In the genomic region with DNA sequence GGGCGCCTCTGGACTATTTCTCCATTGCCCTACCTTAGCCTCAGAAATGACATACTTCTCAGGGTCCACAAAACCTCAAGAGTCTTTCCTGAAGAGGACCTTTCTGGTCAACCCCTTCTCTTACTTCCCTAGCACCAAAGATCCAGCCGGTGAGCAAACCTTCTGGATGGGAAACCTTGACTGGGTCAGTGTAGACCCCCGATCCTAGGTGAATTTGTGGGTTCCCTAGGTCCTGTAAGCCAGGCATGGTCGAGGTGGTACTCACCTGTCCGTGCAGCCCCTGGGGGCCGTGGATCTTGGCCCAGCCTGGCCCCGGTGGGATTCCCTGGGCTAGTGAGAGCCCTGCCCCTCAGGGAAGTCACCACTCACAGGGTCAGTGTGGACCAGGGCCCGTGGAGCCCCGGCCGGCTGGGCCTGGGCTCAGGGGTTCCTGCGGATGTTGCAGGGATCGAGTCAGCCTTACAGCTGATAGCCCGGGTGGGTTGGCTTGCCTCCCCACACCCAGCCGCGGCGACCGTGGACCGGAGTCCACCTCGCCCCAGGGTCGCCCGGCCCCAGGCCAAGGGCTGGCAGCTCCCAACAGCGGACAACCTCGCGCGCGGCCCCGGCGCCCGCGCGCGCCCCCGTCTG, we compare ENCODE assay signal across 8 cellular contexts. TPM values are rescaled to one million over a fixed set of nuclear protein-coding genes. Genes with fewer than 3 reads are reported as not detected.
DNase-seq lines count a peak whose midpoint lies in the region; ATAC-seq and TF ChIP-seq lines count a peak whose summit lies in the region.

No MANE protein-coding gene starts in this region.

- H3K9me3 ChIP-seq in Panc1 (ENCODE audit: control insufficient read depth, insufficient read depth, low read depth, low read length) (no peaks in the 10 kb centered on the region), neutrophil (no peaks in the 10 kb centered on the region)

- TF ChIP-seq CTCF in Panc1 (IDR thresholded peaks at IDR 0.05) (no peak), neutrophil (IDR thresholded peaks at IDR 0.05) (no peak)

- DNase-seq in Panc1 (ENCODE audit: low read depth, low spot score) (no peak), inferior parietal cortex (ENCODE audit: extremely low spot score) (no peak), NCI-H1092 (lab: John Stamatoyannopoulos, UW) (no peak)
- DNase-seq in activated CD8-positive, alpha-beta memory T cell treated with anti-CD3 and anti-CD28 coated beads for 24 hours: no peak

- peaks cover 13% of the 10 kb centered on the region; the same call in 1 of the 2 replicates for H3K36me3 ChIP-seq in Panc1 (ENCODE audit: control insufficient read depth, insufficient read depth, low read length)
- H3K36me3 ChIP-seq in neutrophil: peaks cover 36% of the 10 kb centered on the region

- H3K4me3 ChIP-seq in Panc1 (ENCODE audit: low read depth in 2 of 2, low read length in 2 of 2) (peak overlapping the region; percentile 98 to 99), neutrophil (ENCODE audit: low read depth in 1 of 2, low read length in 1 of 2) (peak overlapping the region; percentile 83 to 97)

- H3K27me3 ChIP-seq in Panc1 (ENCODE audit: control insufficient read depth, insufficient read depth, low read length) (no peaks in the 10 kb centered on the region), neutrophil (no peaks in the 10 kb centered on the region)

- intact Hi-C loops in Panc1 (cut with micrococcal nuclease; ENCODE audit: unreplicated experiment): no loop called here

- ATAC-seq in GM18520 (IDR thresholded peaks at IDR 0.05; ENCODE audit: unreplicated experiment): peak; percentile 35
- peak; percentile 33 for ATAC-seq in HG02623 (IDR thresholded peaks at IDR 0.05; ENCODE audit: unreplicated experiment)
- ATAC-seq in Panc1: peak; percentile 64
- peak; percentile 47 for ATAC-seq in esophagus mucosa

- in situ Hi-C loops in Panc1 (cut with HindIII; ENCODE audit: low pct_unique_long_range_greater_than_20kb, low sequenced_read_pairs): no loop called here

- CTCF ChIA-PET in Panc1 (lab: Charles Lee): no interaction called here

- H3K4me1 ChIP-seq in Panc1 (ENCODE audit: control insufficient read depth, insufficient read depth, low read length) (peaks cover 8% of the 10 kb centered on the region), neutrophil (ENCODE audit: control insufficient read depth in 1 of 2, insufficient read depth in 1 of 2, low read depth in 1 of 2, low read length in 1 of 2) (peaks cover 69 to 70% of the 10 kb centered on the region in 2 experiments)

- POLR2A ChIA-PET in Panc1 (lab: Charles Lee): interaction anchor here (0.6 to 2.1 kb wide), 2 partner anchors 16 to 52 kb away, joined by 6 to 11 read pairs; a partner anchor contains a TSS

- BruUV-seq in Panc1 (replicated peaks; lab: Mats Ljungman, UMichigan): no TSS peak

- peak overlapping the region; percentile 91 for H3K27ac ChIP-seq in Panc1 (ENCODE audit: low read length)
- H3K27ac ChIP-seq in neutrophil: peak overlapping the region; percentile 97

RNA-seq across cellular contexts. Expression of a gene that starts 0.6 kb away (rescaled TPM):
- total RNA-seq in Panc1 (2021; ENCODE audit: unreplicated experiment): 75.1 TPM
- 90.1 TPM for polyA plus RNA-seq in Panc1 (2012; ENCODE audit: insufficient read length)
- 29.9 TPM for total RNA-seq in esophagus mucosa

RNA-seq across cellular contexts. Expression of a gene that starts 0.7 kb away (rescaled TPM):
- total RNA-seq in Panc1 (2021; ENCODE audit: unreplicated experiment): 36.2 TPM
- 41.8 TPM for polyA plus RNA-seq in Panc1 (2012; ENCODE audit: insufficient read length)
- total RNA-seq in esophagus mucosa: 18.2 TPM

RNA-seq across cellular contexts. Expression of a gene that starts 10.1 kb away (rescaled TPM):
- 19.0 TPM for total RNA-seq in Panc1 (2021; ENCODE audit: unreplicated experiment)
- 29.5 TPM for polyA plus RNA-seq in Panc1 (2012; ENCODE audit: insufficient read length)
- total RNA-seq in esophagus mucosa: 22.6 TPM

RNA-seq across cellular contexts. Expression of a gene that starts 16.4 kb away (rescaled TPM):
- total RNA-seq in Panc1 (2021; ENCODE audit: unreplicated experiment): 8.1 TPM
- polyA plus RNA-seq in Panc1 (2012; ENCODE audit: insufficient read length): 3.1 TPM
- total RNA-seq in esophagus mucosa: 2.4 TPM

RNA-seq across cellular contexts. Expression of a gene that starts 16.4 kb away (rescaled TPM):
- total RNA-seq in Panc1 (2021; ENCODE audit: unreplicated experiment) (29.9 TPM), esophagus mucosa (30.0 TPM)
- polyA plus RNA-seq in Panc1 (2012; ENCODE audit: insufficient read length): 39.9 TPM
